Comparison of ENCODE assay signal across 23 cellular contexts in the genomic region with DNA sequence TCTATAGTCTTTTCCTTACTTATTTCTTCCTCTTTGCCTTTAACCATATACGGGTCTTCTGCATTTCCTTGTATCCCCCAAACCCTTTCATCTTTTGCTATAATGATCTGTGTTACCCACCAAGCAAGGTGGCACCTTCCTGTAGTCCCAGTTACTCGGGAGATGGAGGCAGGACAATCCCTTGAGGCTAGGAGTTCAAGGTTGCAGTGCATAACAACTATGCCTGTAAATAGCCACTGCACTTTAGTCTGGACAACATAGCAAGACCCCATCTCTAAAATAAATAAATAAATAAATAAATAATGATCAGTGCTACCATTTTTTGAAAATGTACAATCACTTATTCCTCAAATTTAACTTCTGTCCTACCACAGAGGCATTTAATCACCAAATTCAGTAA. TPM values are rescaled to one million over a fixed set of nuclear protein-coding genes. Genes with fewer than 3 reads are reported as not detected.
A peak's percentile ranks its signal among the peaks of the same experiment; 100 is the strongest.
DNase-seq lines count a peak whose midpoint lies in the region; ATAC-seq, FAIRE-seq and TF ChIP-seq lines count a peak whose summit lies in the region.
"Had no signal": no experiment of that assay in that cellular context is flagged by ENCODE, and none has a peak within 500 bp of the region (broad histone marks: within the 10 kb centered on the region; RNA-seq: fewer than 3 reads in every experiment).

No MANE protein-coding gene starts in this region.

- no peak overlapping the region for H3K4me3 ChIP-seq in A549
- H3K4me3 ChIP-seq in Loucy (ENCODE audit: low read length, poor library complexity, severe bottlenecking): no peak overlapping the region
- H3K4me3 ChIP-seq in dorsolateral prefrontal cortex: no peak overlapping the region
- H3K4me3 ChIP-seq: BLaER1 treated with 17β-estradiol and CSF1 and Interleukin-3, amounts not matched to agents 10 nM and 100 nM; GM12878; HAP-1 had no signal

- H3K4me1 ChIP-seq in A549 (peaks cover 14% of the 10 kb centered on the region; the same call in 2 of the 3 replicates), Loucy (ENCODE audit: insufficient read depth, low read length, poor library complexity, severe bottlenecking) (peaks cover 62% of the 10 kb centered on the region)

- H4K20me1 ChIP-seq in Loucy (ENCODE audit: insufficient read depth, low read length, poor library complexity, severe bottlenecking): peaks cover 76% of the 10 kb centered on the region

- H3K36me3 Mint-ChIP-seq in activated CD4-positive, alpha-beta T cell treated with anti-CD3 and anti-CD28 coated beads for 36 hours (ENCODE audit: low read depth): peaks cover 71% of the 10 kb centered on the region
- H3K36me3 Mint-ChIP-seq in central memory CD8-positive, alpha-beta T cell (ENCODE audit: insufficient read depth): peaks cover 48% of the 10 kb centered on the region

- no peak for DNase-seq in activated CD4-positive, alpha-beta T cell treated with anti-CD3 and anti-CD28 coated beads for 36 hours
- no peak for DNase-seq in activated CD4-positive, alpha-beta T cell treated with anti-CD3 and anti-CD28 coated beads for 48 hours
- DNase-seq in A549 (ENCODE audit: low read depth in 1 of 2, low spot score in 1 of 2) (no peak), islet precursor cell (no peak), NCI-H1930 (lab: John Stamatoyannopoulos, UW) (no peak), dorsolateral prefrontal cortex (no peak)
- no peak for DNase-seq in central memory CD8-positive, alpha-beta T cell (ENCODE audit: low spot score in 2 of 2)
- DNase-seq: CD4-positive, CD25-positive, alpha-beta regulatory T cell; CD8-positive, alpha-beta memory T cell; COR-L47; DMS 273 treated with DMSO at 0.1 percent for 48 hours; DMS53; DND-41; EL; IMR-90 had no signal

- H3K4me2 ChIP-seq in A549 (no peak overlapping the region), Loucy (ENCODE audit: low read depth, low read length, poor library complexity, severe bottlenecking) (peak overlapping the region; percentile 7)

- peaks cover 74% of the 10 kb centered on the region for H3K36me3 ChIP-seq in Loucy (ENCODE audit: insufficient read depth, low read length)

- POLR2A ChIA-PET in activated CD4-positive, alpha-beta T cell treated with anti-CD3 and anti-CD28 coated beads for 36 hours (lab: Charles Lee): no interaction called here
- POLR2A ChIA-PET in A549 (lab: Yijun Ruan, JAX): no interaction called here

- no peaks in the 10 kb centered on the region for H3K9me2 ChIP-seq in Loucy (replicated peaks; ENCODE audit: low read depth, low read length)

- TF ChIP-seq POLR2A in A549 (IDR thresholded peaks at IDR 0.05; ENCODE audit: low read length): no peak

- no peaks in the 10 kb centered on the region for H3K9me3 Mint-ChIP-seq in activated CD4-positive, alpha-beta T cell treated with anti-CD3 and anti-CD28 coated beads for 36 hours (ENCODE audit: low read depth)
- H3K9me3 Mint-ChIP-seq in central memory CD8-positive, alpha-beta T cell: no peaks in the 10 kb centered on the region
- H3K9me3 Mint-ChIP-seq: CD4-positive, CD25-positive, alpha-beta regulatory T cell; CD8-positive, alpha-beta memory T cell had no signal

- intact Hi-C loops in activated CD4-positive, alpha-beta T cell treated with anti-CD3 and anti-CD28 coated beads for 36 hours (cut with DNase I, micrococcal nuclease): no loop called here
- intact Hi-C loops in dorsolateral prefrontal cortex (cut with DNase I): no loop called here

- no peak overlapping the region for H3K4me3 Mint-ChIP-seq in activated CD4-positive, alpha-beta T cell treated with anti-CD3 and anti-CD28 coated beads for 36 hours
- H3K4me3 Mint-ChIP-seq in central memory CD8-positive, alpha-beta T cell: peak overlapping the region; percentile 0
- H3K4me3 Mint-ChIP-seq: B cell had no signal

- peaks cover 99% of the 10 kb centered on the region for H3K79me2 ChIP-seq in Loucy (ENCODE audit: insufficient read depth, low read length)

- H3K27me3 Mint-ChIP-seq in activated CD4-positive, alpha-beta T cell treated with anti-CD3 and anti-CD28 coated beads for 36 hours: no peaks in the 10 kb centered on the region
- H3K27me3 Mint-ChIP-seq in central memory CD8-positive, alpha-beta T cell: no peaks in the 10 kb centered on the region
- H3K27me3 Mint-ChIP-seq: B cell; CD4-positive, CD25-positive, alpha-beta regulatory T cell; CD8-positive, alpha-beta memory T cell had no signal

- no peak for ATAC-seq in activated CD4-positive, alpha-beta T cell treated with anti-CD3 and anti-CD28 coated beads for 36 hours
- ATAC-seq in A549: no peak
- no peak for ATAC-seq in central memory CD8-positive, alpha-beta T cell (replicated peaks; ENCODE audit: extremely low read depth, poor library complexity, severe bottlenecking)
- ATAC-seq: GM12878 had no signal

- H3K9ac ChIP-seq in Loucy (ENCODE audit: low read depth, low read length, poor library complexity, severe bottlenecking): no peak overlapping the region
- H3K9ac ChIP-seq: BLaER1 treated with 17β-estradiol and CSF1 and Interleukin-3, amounts not matched to agents 10 nM and 100 nM had no signal

- H3K27ac Mint-ChIP-seq in activated CD4-positive, alpha-beta T cell treated with anti-CD3 and anti-CD28 coated beads for 36 hours: peak overlapping the region; percentile 2
- H3K27ac Mint-ChIP-seq in central memory CD8-positive, alpha-beta T cell (ENCODE audit: low read depth): peak overlapping the region; percentile 44
- H3K27ac Mint-ChIP-seq: B cell had no signal

- no peak for TF ChIP-seq EP300 in A549 (IDR thresholded peaks at IDR 0.05)

- no peak overlapping the region for H2AFZ ChIP-seq in Loucy (ENCODE audit: low read length)

- WGBS in A549 (ENCODE audit: missing lambda C conversion rate): 93% methylated on average over 2 of the region's 2 CpGs

- TF ChIP-seq CTCF in A549 (IDR thresholded peaks at IDR 0.05) (no peak), Loucy (conservative IDR thresholded peaks at IDR 0.05; ENCODE audit: low read length) (no peak), dorsolateral prefrontal cortex (IDR thresholded peaks at IDR 0.05 in 54 of 56, conservative IDR thresholded peaks at IDR 0.05 in 2 of 56; ENCODE audit: low read depth in 1 of 56, partially characterized antibody in 56 of 56) (no peak)

- CTCF ChIA-PET in activated CD4-positive, alpha-beta T cell treated with anti-CD3 and anti-CD28 coated beads for 36 hours (lab: Charles Lee): interaction anchor here (1.6 kb wide), 1 partner anchor 53 kb away, joined by 5 read pairs; no protein-coding TSS in a partner anchor
- CTCF ChIA-PET in A549 (lab: Yijun Ruan, JAX): no interaction called here

- H3K9me3 ChIP-seq in A549 (no peaks in the 10 kb centered on the region), Loucy (ENCODE audit: insufficient read depth, low read depth, low read length) (no peaks in the 10 kb centered on the region)
- H3K9me3 ChIP-seq: BLaER1 treated with 17β-estradiol and CSF1 and Interleukin-3, amounts not matched to agents 10 nM and 100 nM; HAP-1 had no signal

- H3K27me3 ChIP-seq in Loucy (ENCODE audit: insufficient read depth, low read length, poor library complexity, severe bottlenecking) (no peaks in the 10 kb centered on the region), dorsolateral prefrontal cortex (no peaks in the 10 kb centered on the region)
- H3K27me3 ChIP-seq: BLaER1 treated with 17β-estradiol and CSF1 and Interleukin-3, amounts not matched to agents 10 nM and 100 nM had no signal

- H3F3A ChIP-seq in Loucy (ENCODE audit: low read depth): no peaks in the 10 kb centered on the region

- TF ChIP-seq RAD21 in A549 (conservative IDR thresholded peaks at IDR 0.05 in 1 of 2, IDR thresholded peaks at IDR 0.05 in 1 of 2): no peak

- FAIRE-seq in A549 (lab: Jason Lieb, UNC): no peak
- FAIRE-seq: GM12878, GM19239 had no signal

- H3K27ac ChIP-seq in A549 (no peak overlapping the region), dorsolateral prefrontal cortex (no peak overlapping the region)
- H3K27ac ChIP-seq: 22Rv1; BLaER1 treated with 17β-estradiol and CSF1 and Interleukin-3, amounts not matched to agents 10 nM and 100 nM; HL-60 had no signal

- H3K4me1 Mint-ChIP-seq in activated CD4-positive, alpha-beta T cell treated with anti-CD3 and anti-CD28 coated beads for 36 hours: peaks cover 63% of the 10 kb centered on the region
- peaks cover 54% of the 10 kb centered on the region for H3K4me1 Mint-ChIP-seq in central memory CD8-positive, alpha-beta T cell

TF ChIP-seq in A549, 52 proteins besides CTCF, POLR2A, EP300 and RAD21:
- TF ChIP-seq, protein P1, sequence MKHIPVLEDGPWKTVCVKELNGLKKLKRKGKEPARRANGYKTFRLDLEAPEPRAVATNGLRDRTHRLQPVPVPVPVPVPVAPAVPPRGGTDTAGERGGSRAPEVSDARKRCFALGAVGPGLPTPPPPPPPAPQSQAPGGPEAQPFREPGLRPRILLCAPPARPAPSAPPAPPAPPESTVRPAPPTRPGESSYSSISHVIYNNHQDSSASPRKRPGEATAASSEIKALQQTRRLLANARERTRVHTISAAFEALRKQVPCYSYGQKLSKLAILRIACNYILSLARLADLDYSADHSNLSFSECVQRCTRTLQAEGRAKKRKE (CRISPR knock-in tag; IDR thresholded peaks at IDR 0.05; ENCODE audit: low read depth): no peak
- TF ChIP-seq ZC3H11A (IDR thresholded peaks at IDR 0.05): peak; percentile 26; the same call in 1 of the 2 replicates

RNA-seq across cellular contexts. Expression of a gene that starts 11.5 kb away (rescaled TPM):
- total RNA-seq in activated CD4-positive, alpha-beta T cell treated with anti-CD3 and anti-CD28 coated beads for 36 hours: 10 to 100 TPM; 84.8 to 95.3 TPM
- 30.8 and 39.8 TPM in 2 replicates for polyA plus RNA-seq in A549 (2011; rRNA removed)
- polyA plus RNA-seq in A549 (2012; cell fraction: cytosol; rRNA removed): 7.7 and 9.2 TPM in 2 replicates
- polyA plus RNA-seq in A549 (2012; cell fraction: nucleus; rRNA removed): 2.4 and 3.8 TPM in 2 replicates
- 20.9 to 22.5 TPM (median 22.0 TPM) in 3 replicates for polyA plus RNA-seq in A549 (2017; fragmentation: RNase III; extraction: RNeasy Plus Mini Kit Qiagen cat#74134 plus additional on column Dnase treatment)
- polyA minus RNA-seq in A549 (2011; rRNA and poly(A)+ RNA removed): 22.3 and 27.7 TPM in 2 replicates
- total RNA-seq in dorsolateral prefrontal cortex: 10 to 100 TPM; 27.3 to 45.6 (median 35.4) TPM
